Comparison of ENCODE assay signal across 8 cellular contexts in the genomic region with DNA sequence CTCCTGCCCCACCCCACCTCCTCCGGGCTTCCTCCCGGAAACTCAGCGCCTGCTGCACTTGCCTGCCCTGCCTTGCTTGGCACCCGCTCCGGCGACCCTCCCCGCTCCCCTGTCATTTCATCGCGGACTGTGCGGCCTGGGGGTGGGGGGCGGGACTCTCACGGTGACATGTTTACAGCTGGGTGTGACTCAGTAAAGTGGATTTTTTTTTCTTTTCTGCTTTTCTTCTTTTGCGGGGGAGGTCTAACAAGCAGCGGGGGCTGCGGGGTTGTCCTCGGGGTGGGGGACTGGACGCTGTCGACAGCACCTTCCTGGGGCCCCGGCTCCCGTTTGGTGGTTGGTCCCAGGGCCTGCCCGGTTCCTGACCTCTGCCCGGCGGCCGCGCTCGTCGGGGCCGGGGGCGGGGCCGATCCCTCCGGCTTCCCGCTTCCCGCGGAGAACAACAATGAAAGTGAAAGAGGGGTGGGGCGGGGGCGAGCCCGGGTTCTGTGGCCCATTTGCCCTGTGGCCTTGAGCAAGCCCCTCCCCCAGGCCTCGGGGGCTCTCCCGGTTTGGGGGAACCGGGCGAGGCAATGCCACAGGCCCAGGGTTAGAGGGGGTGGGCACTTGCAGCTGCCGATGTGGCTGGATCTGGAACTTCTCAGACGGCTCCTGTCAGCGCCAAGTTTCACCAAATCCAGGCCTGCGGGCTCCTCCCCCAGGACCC. TPM values are rescaled to one million over a fixed set of nuclear protein-coding genes. Genes with fewer than 3 reads are reported as not detected.
DNase-seq lines count a peak whose midpoint lies in the region; ATAC-seq and TF ChIP-seq lines count a peak whose summit lies in the region.

No MANE protein-coding gene starts in this region.

- in situ Hi-C loops in astrocyte of the cerebellum (cut with HindIII; ENCODE audit: low sequenced_read_pairs), result no loop called here

- H3K9ac ChIP-seq in BLaER1 treated with 17β-estradiol and CSF1 and Interleukin-3, amounts not matched to agents 10 nM and 100 nM, result peak overlapping the region; percentile 78 to 94 (median 89)

- H3K27ac ChIP-seq in BLaER1 treated with 17β-estradiol and CSF1 and Interleukin-3, amounts not matched to agents 10 nM and 100 nM, result peak overlapping the region; percentile 72 to 92 (median 88)

- H3K27me3 ChIP-seq in BLaER1 treated with 17β-estradiol and CSF1 and Interleukin-3, amounts not matched to agents 10 nM and 100 nM, result peaks cover under 1 to 19% (median 3%) of the 10 kb centered on the region in 11 experiments; a peak in 17 of 22 replicates

- no peaks in the 10 kb centered on the region for H3K9me3 ChIP-seq in BLaER1 treated with 17β-estradiol and CSF1 and Interleukin-3, amounts not matched to agents 10 nM and 100 nM (replicated peaks in 1 of 11)
- H3K9me3 ChIP-seq in iPS-18c (ENCODE audit: control insufficient read depth, insufficient read depth, low read length), result peaks cover 2% of the 10 kb centered on the region

- DNase-seq in SW480 (ENCODE audit: low spot score), result peak; percentile 72
- DNase-seq in astrocyte of the cerebellum (ENCODE audit: low read depth), result no peak
- DNase-seq in stimulated activated CD4-positive, alpha-beta T cell treated with anti-CD3 and anti-CD28 coated beads, Interleukin-12 subunit alpha, Interleukin-12 subunit beta, amount 100 ng/mL, for 24 hours (ENCODE audit: low read depth in 2 of 2), result peak; percentile 39 to 63
- DNase-seq in NCI-H1048 (lab: John Stamatoyannopoulos, UW), result no peak
- DNase-seq in cerebellum (ENCODE audit: low spot score), result no peak

- peak overlapping the region; percentile 71 to 79 (median 76) for H3K4me3 ChIP-seq in BLaER1 treated with 17β-estradiol and CSF1 and Interleukin-3, amounts not matched to agents 10 nM and 100 nM
- H3K4me3 ChIP-seq in astrocyte of the cerebellum (ENCODE audit: low read depth, low read length) (peak overlapping the region; percentile 39), iPS-18c (ENCODE audit: insufficient read depth, low read depth, low read length) (peak overlapping the region; percentile 84)

- H3K4me1 ChIP-seq in BLaER1 treated with 17β-estradiol and CSF1 and Interleukin-3, amounts not matched to agents 10 nM and 100 nM, result peaks cover 26 to 56% (median 45%) of the 10 kb centered on the region in 10 experiments

- peaks cover 0 to 86% (median 34%) of the 10 kb centered on the region in 11 experiments; a peak in 18 of 22 replicates for H4K20me1 ChIP-seq in BLaER1 treated with 17β-estradiol and CSF1 and Interleukin-3, amounts not matched to agents 10 nM and 100 nM

- H3K36me3 ChIP-seq in BLaER1 treated with 17β-estradiol and CSF1 and Interleukin-3, amounts not matched to agents 10 nM and 100 nM, result peaks cover 30 to 44% (median 36%) of the 10 kb centered on the region in 11 experiments

- peak overlapping the region; percentile 94 to 100 (median 99) for H3K4me2 ChIP-seq in BLaER1 treated with 17β-estradiol and CSF1 and Interleukin-3, amounts not matched to agents 10 nM and 100 nM

- TF ChIP-seq CTCF in astrocyte of the cerebellum (IDR thresholded peaks at IDR 0.05; ENCODE audit: low read depth, low read length, missing control alignments), result no peak

- peak; percentile 39 for ATAC-seq in HG02798 (IDR thresholded peaks at IDR 0.05; ENCODE audit: poor library complexity, unreplicated experiment)

RNA-seq across cellular contexts. Expression of gene MDK, which starts 1.0 kb away (rescaled TPM):
- total RNA-seq in cerebellum, result 46.8 TPM

RNA-seq across cellular contexts. Expression of gene CHRM4, which starts 11.1 kb away (rescaled TPM):
- total RNA-seq in cerebellum, result 2.6 TPM

RNA-seq across cellular contexts. Expression of gene DGKZ, which starts 33.2 kb away (rescaled TPM):
- 48.1 TPM for total RNA-seq in cerebellum

Comparison
In these comparisons a context has a peak if more than half of its experiments do, and no peak if none do; other contexts are left out.
1. DNase-seq: peak in SW480 (single experiment) and stimulated activated CD4-positive, alpha-beta T cell treated with anti-CD3 and anti-CD28 coated beads, Interleukin-12 subunit alpha, Interleukin-12 subunit beta, amount 100 ng/mL, for 24 hours (2 of 2); none in astrocyte of the cerebellum (single experiment), NCI-H1048 (single experiment) and cerebellum (single experiment).
2. Peak in every context shown above with its lines, with median percentiles within 50 percentile points of each other: H3K4me3 ChIP-seq.